In the genomic region with DNA sequence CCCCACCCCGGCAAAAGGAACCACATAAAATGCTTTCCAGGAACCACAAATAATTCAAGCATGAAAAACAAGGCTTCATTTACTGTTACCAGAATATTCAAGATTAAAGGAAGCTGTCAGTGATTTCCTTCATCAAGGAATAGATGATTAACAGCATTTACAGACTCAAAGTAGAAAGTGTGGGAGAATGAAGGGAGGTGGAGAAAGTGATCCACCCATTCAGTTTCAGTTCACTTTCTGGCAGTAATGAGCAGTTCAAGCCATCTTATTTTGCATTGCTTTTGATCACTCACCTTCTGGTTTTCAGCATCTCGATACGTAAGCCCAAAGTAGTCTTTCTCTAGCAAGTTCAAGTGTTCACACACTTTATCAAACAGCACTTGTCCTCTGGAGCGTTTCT, we compare ENCODE assay signal across 25 cellular contexts.
DNase-seq lines count a peak whose midpoint lies in the region; ATAC-seq, FAIRE-seq and TF ChIP-seq lines count a peak whose summit lies in the region.
"Had no signal": no experiment of that assay in that cellular context is flagged by ENCODE, and none has a peak within 500 bp of the region (broad histone marks: within the 10 kb centered on the region; RNA-seq: fewer than 3 reads in every experiment).

No MANE protein-coding gene starts in this region.

- CTCF ChIA-PET in activated naive CD4-positive, alpha-beta T cell treated with anti-CD3 and anti-CD28 coated beads, Interleukin-2, amount 10 ng/mL, durations not matched to agents 7 days and 5 days (lab: Charles Lee) = no interaction called here

- H3K9me3 Mint-ChIP-seq in astrocyte (ENCODE audit: unreplicated experiment) = no peaks in the 10 kb centered on the region
- H3K9me3 Mint-ChIP-seq in immature natural killer cell = no peaks in the 10 kb centered on the region
- no peaks in the 10 kb centered on the region for H3K9me3 Mint-ChIP-seq in activated naive CD4-positive, alpha-beta T cell treated with anti-CD3 and anti-CD28 coated beads, Interleukin-2, amount 10 ng/mL, durations not matched to agents 7 days and 5 days
- H3K9me3 Mint-ChIP-seq: CD4-positive, alpha-beta memory T cell; stimulated activated effector memory CD8-positive, alpha-beta T cell treated with anti-CD3 and anti-CD28 coated beads, Interleukin-12 subunit alpha, Interleukin-12 subunit beta, amount 100 ng/mL, for 72 hours; T-helper 2 cell treated with Interferon-gamma antibody and Interleukin-4, amounts not matched to agents 5 μg/mL and 100 μg/mL, for 36 hours had no signal

- no peaks in the 10 kb centered on the region for H3K27me3 ChIP-seq in BLaER1 treated with 17β-estradiol and CSF1 and Interleukin-3, amounts not matched to agents 10 nM and 100 nM
- no peaks in the 10 kb centered on the region for H3K27me3 ChIP-seq in astrocyte (ENCODE audit: insufficient read depth, low read length)
- H3K27me3 ChIP-seq: dorsolateral prefrontal cortex, right atrium auricular region, thyroid gland had no signal

- DNase-seq in astrocyte (ENCODE audit: low read depth) (no peak), immature natural killer cell (no peak)
- DNase-seq in stimulated activated CD4-positive, alpha-beta T cell treated with anti-CD3 and anti-CD28 coated beads, Interleukin-15, amount 100 ng/mL, for 24 hours = no peak
- no peak for DNase-seq in activated naive CD4-positive, alpha-beta T cell treated with anti-CD3 and anti-CD28 coated beads, Interleukin-2, amount 10 ng/mL, durations not matched to agents 7 days and 5 days
- DNase-seq: activated CD8-positive, alpha-beta memory T cell treated with anti-CD3 and anti-CD28 coated beads, Interleukin-2, amount 10 ng/mL, durations not matched to agents 7 days and 5 days; activated effector memory CD4-positive, alpha-beta T cell treated with Interleukin-2 at 50 U/mL for 16 hours; amniotic stem cell; CD4-positive, alpha-beta memory T cell; DMS53; dorsolateral prefrontal cortex; left ventricle myocardium inferior; NCI-H1048; NCI-H2107; NCI-H524 treated with DMSO at 0.1 percent for 48 hours; PC-9; thyroid gland had no signal

- H3K36me3 ChIP-seq in BLaER1 treated with 17β-estradiol and CSF1 and Interleukin-3, amounts not matched to agents 10 nM and 100 nM = peaks cover 0 to 4% (median 0%) of the 10 kb centered on the region in 11 experiments; a peak in 2 of 22 replicates
- no peaks in the 10 kb centered on the region for H3K36me3 ChIP-seq in astrocyte (ENCODE audit: insufficient read depth, low read length)
- H3K36me3 ChIP-seq: left ventricle myocardium inferior, right atrium auricular region, thyroid gland had no signal

- no peaks in the 10 kb centered on the region for H3K36me3 Mint-ChIP-seq in astrocyte (ENCODE audit: low read depth, unreplicated experiment)
- no peaks in the 10 kb centered on the region for H3K36me3 Mint-ChIP-seq in immature natural killer cell
- H3K36me3 Mint-ChIP-seq in activated naive CD4-positive, alpha-beta T cell treated with anti-CD3 and anti-CD28 coated beads, Interleukin-2, amount 10 ng/mL, durations not matched to agents 7 days and 5 days = no peaks in the 10 kb centered on the region
- H3K36me3 Mint-ChIP-seq: activated CD8-positive, alpha-beta memory T cell treated with anti-CD3 and anti-CD28 coated beads, Interleukin-2, amount 10 ng/mL, durations not matched to agents 7 days and 5 days; CD4-positive, alpha-beta memory T cell; stimulated activated effector memory CD8-positive, alpha-beta T cell treated with anti-CD3 and anti-CD28 coated beads, Interleukin-12 subunit alpha, Interleukin-12 subunit beta, amount 100 ng/mL, for 72 hours had no signal

- peak overlapping the region; percentile 0 to 82 (median 52); a peak in 20 of 22 replicates for H3K4me2 ChIP-seq in BLaER1 treated with 17β-estradiol and CSF1 and Interleukin-3, amounts not matched to agents 10 nM and 100 nM
- H3K4me2 ChIP-seq in astrocyte (ENCODE audit: low read length) = no peak overlapping the region
- H3K4me2 ChIP-seq: PC-9 had no signal

- H3K4me1 Mint-ChIP-seq in astrocyte (ENCODE audit: low read depth, unreplicated experiment) = no peaks in the 10 kb centered on the region
- no peaks in the 10 kb centered on the region for H3K4me1 Mint-ChIP-seq in immature natural killer cell
- H3K4me1 Mint-ChIP-seq in activated naive CD4-positive, alpha-beta T cell treated with anti-CD3 and anti-CD28 coated beads, Interleukin-2, amount 10 ng/mL, durations not matched to agents 7 days and 5 days = no peaks in the 10 kb centered on the region
- H3K4me1 Mint-ChIP-seq: activated CD8-positive, alpha-beta memory T cell treated with anti-CD3 and anti-CD28 coated beads, Interleukin-2, amount 10 ng/mL, durations not matched to agents 7 days and 5 days; stimulated activated effector memory CD8-positive, alpha-beta T cell treated with anti-CD3 and anti-CD28 coated beads, Interleukin-12 subunit alpha, Interleukin-12 subunit beta, amount 100 ng/mL, for 72 hours had no signal

- TF ChIP-seq CTCF in astrocyte (IDR thresholded peaks at IDR 0.05; ENCODE audit: insufficient read depth, low read depth, low read length) = no peak

- H3K27ac Mint-ChIP-seq in astrocyte (ENCODE audit: unreplicated experiment) (no peak overlapping the region), immature natural killer cell (no peak overlapping the region)
- H3K27ac Mint-ChIP-seq in activated naive CD4-positive, alpha-beta T cell treated with anti-CD3 and anti-CD28 coated beads, Interleukin-2, amount 10 ng/mL, durations not matched to agents 7 days and 5 days = no peak overlapping the region
- H3K27ac Mint-ChIP-seq: activated CD8-positive, alpha-beta memory T cell treated with anti-CD3 and anti-CD28 coated beads, Interleukin-2, amount 10 ng/mL, durations not matched to agents 7 days and 5 days; CD4-positive, alpha-beta memory T cell; stimulated activated effector memory CD8-positive, alpha-beta T cell treated with anti-CD3 and anti-CD28 coated beads, Interleukin-12 subunit alpha, Interleukin-12 subunit beta, amount 100 ng/mL, for 72 hours; T-helper 2 cell treated with Interferon-gamma antibody and Interleukin-4, amounts not matched to agents 5 μg/mL and 100 μg/mL, for 36 hours had no signal

- H3K9me3 ChIP-seq in BLaER1 treated with 17β-estradiol and CSF1 and Interleukin-3, amounts not matched to agents 10 nM and 100 nM (replicated peaks in 1 of 11) = no peaks in the 10 kb centered on the region; a peak in 1 of 22 replicates
- no peaks in the 10 kb centered on the region for H3K9me3 ChIP-seq in astrocyte (ENCODE audit: insufficient read depth, low read depth, low read length)
- H3K9me3 ChIP-seq: left ventricle myocardium inferior, right atrium auricular region, thyroid gland had no signal

- no peaks in the 10 kb centered on the region for H3K79me2 ChIP-seq in astrocyte (ENCODE audit: insufficient read depth, low read length)

- H3K27me3 Mint-ChIP-seq in astrocyte (ENCODE audit: low read depth, unreplicated experiment) (no peaks in the 10 kb centered on the region), immature natural killer cell (ENCODE audit: low read depth in 3 of 3) (peaks cover 1 to 3% (median 2%) of the 10 kb centered on the region in 3 donors)
- no peaks in the 10 kb centered on the region for H3K27me3 Mint-ChIP-seq in activated naive CD4-positive, alpha-beta T cell treated with anti-CD3 and anti-CD28 coated beads, Interleukin-2, amount 10 ng/mL, durations not matched to agents 7 days and 5 days

- no peaks in the 10 kb centered on the region for H4K20me1 ChIP-seq in BLaER1 treated with 17β-estradiol and CSF1 and Interleukin-3, amounts not matched to agents 10 nM and 100 nM
- H4K20me1 ChIP-seq in astrocyte (ENCODE audit: insufficient read depth, low read length) = no peaks in the 10 kb centered on the region

- no peak overlapping the region for H2AFZ ChIP-seq in astrocyte (ENCODE audit: low read depth, low read length)
- H2AFZ ChIP-seq: PC-9 had no signal

- H3K27ac ChIP-seq in BLaER1 treated with 17β-estradiol and CSF1 and Interleukin-3, amounts not matched to agents 10 nM and 100 nM = peak overlapping the region in 4 of 11 experiments; percentile 12 to 65 (median 42); a peak in 6 of 22 replicates
- no peak overlapping the region for H3K27ac ChIP-seq in astrocyte (ENCODE audit: low read depth, low read length)
- H3K27ac ChIP-seq: dorsolateral prefrontal cortex, left ventricle myocardium inferior, PC-9, right atrium auricular region, thyroid gland had no signal

- H3K9ac ChIP-seq in BLaER1 treated with 17β-estradiol and CSF1 and Interleukin-3, amounts not matched to agents 10 nM and 100 nM = peak overlapping the region in 2 of 11 experiments; percentile 36 to 40; a peak in 2 of 22 replicates
- no peak overlapping the region for H3K9ac ChIP-seq in astrocyte (ENCODE audit: low read length)

- H3K4me1 ChIP-seq in BLaER1 treated with 17β-estradiol and CSF1 and Interleukin-3, amounts not matched to agents 10 nM and 100 nM = peaks cover 14 to 93% (median 35%) of the 10 kb centered on the region in 10 experiments; a peak in 19 of 20 replicates
- H3K4me1 ChIP-seq in astrocyte (ENCODE audit: insufficient read depth, low read length) = peaks cover 2% of the 10 kb centered on the region
- H3K4me1 ChIP-seq: left ventricle myocardium inferior, right atrium auricular region, thyroid gland had no signal

- peak; percentile 65 for FAIRE-seq in astrocyte (lab: Jason Lieb, UNC)
- FAIRE-seq: K562 had no signal

- no peak overlapping the region; a peak in 1 of 20 replicates for H3K4me3 ChIP-seq in BLaER1 treated with 17β-estradiol and CSF1 and Interleukin-3, amounts not matched to agents 10 nM and 100 nM
- H3K4me3 ChIP-seq in astrocyte (ENCODE audit: insufficient read depth, low read depth, low read length) = no peak overlapping the region
- H3K4me3 ChIP-seq: dorsolateral prefrontal cortex, K562, left ventricle myocardium inferior, PC-9, right atrium auricular region, thyroid gland had no signal

- ATAC-seq in GM18909 (IDR thresholded peaks at IDR 0.05; ENCODE audit: poor library complexity, unreplicated experiment) (peak; percentile 76), HG03354 (IDR thresholded peaks at IDR 0.05; ENCODE audit: poor library complexity, severe bottlenecking, unreplicated experiment) (peak; percentile 81), GM21367 (IDR thresholded peaks at IDR 0.05; ENCODE audit: unreplicated experiment) (no peak)
- ATAC-seq: activated CD4-positive, CD25-positive, alpha-beta regulatory T cell treated with anti-CD3 and anti-CD28 coated beads, Interleukin-2, amount 50 U/mL, for 24 hours; activated CD8-positive, alpha-beta memory T cell treated with anti-CD3 and anti-CD28 coated beads, Interleukin-2, amount 10 ng/mL, durations not matched to agents 7 days and 5 days; K562; stimulated activated effector memory CD8-positive, alpha-beta T cell treated with anti-CD3 and anti-CD28 coated beads, Interleukin-12 subunit alpha, Interleukin-12 subunit beta, amount 100 ng/mL, for 72 hours had no signal

- H3K4me3 Mint-ChIP-seq in astrocyte (ENCODE audit: unreplicated experiment) (no peak overlapping the region), immature natural killer cell (no peak overlapping the region)
- no peak overlapping the region for H3K4me3 Mint-ChIP-seq in activated naive CD4-positive, alpha-beta T cell treated with anti-CD3 and anti-CD28 coated beads, Interleukin-2, amount 10 ng/mL, durations not matched to agents 7 days and 5 days
- H3K4me3 Mint-ChIP-seq: activated CD8-positive, alpha-beta memory T cell treated with anti-CD3 and anti-CD28 coated beads, Interleukin-2, amount 10 ng/mL, durations not matched to agents 7 days and 5 days; CD4-positive, alpha-beta memory T cell; stimulated activated effector memory CD8-positive, alpha-beta T cell treated with anti-CD3 and anti-CD28 coated beads, Interleukin-12 subunit alpha, Interleukin-12 subunit beta, amount 100 ng/mL, for 72 hours; T-helper 2 cell treated with Interferon-gamma antibody and Interleukin-4, amounts not matched to agents 5 μg/mL and 100 μg/mL, for 36 hours had no signal
